ENCODE assay signal across 9 cellular contexts in genomic region chr13:27259831-27260230, GRCh38. TPM values are rescaled to one million over a fixed set of nuclear protein-coding genes. Genes with fewer than 3 reads are reported as not detected.
DNase-seq lines count a peak whose midpoint lies in the region; ATAC-seq lines count a peak whose summit lies in the region.
"Had no signal": no experiment of that assay in that cellular context is flagged by ENCODE, and none has a peak within 500 bp of the region (broad histone marks: within the 10 kb centered on the region; RNA-seq: fewer than 3 reads in every experiment).

No MANE protein-coding gene starts in this region.

- ATAC-seq in GM18511 (IDR thresholded peaks at IDR 0.05; ENCODE audit: unreplicated experiment) (peak; percentile 57), HG03558 (IDR thresholded peaks at IDR 0.05; ENCODE audit: extremely low read depth, unreplicated experiment) (peak; percentile 54), GM19023 (IDR thresholded peaks at IDR 0.05; ENCODE audit: unreplicated experiment) (no peak)
- ATAC-seq in activated T-helper 17 cell treated with anti-CD3 and anti-CD28 coated beads, Interleukin-2, amount 50 U/mL, for 72 hours (replicated peaks) = peak; percentile 46
- ATAC-seq in naive thymus-derived CD8-positive, alpha-beta T cell = no peak

- POLR2A ChIA-PET in naive thymus-derived CD8-positive, alpha-beta T cell (lab: Charles Lee) = no interaction called here

- H3K9me3 Mint-ChIP-seq in activated T-helper 17 cell treated with anti-CD3 and anti-CD28 coated beads, Interleukin-2, amount 50 U/mL, for 72 hours = no peaks in the 10 kb centered on the region
- no peaks in the 10 kb centered on the region for H3K9me3 Mint-ChIP-seq in naive thymus-derived CD8-positive, alpha-beta T cell

- peak overlapping the region; percentile 87 for H3K27ac Mint-ChIP-seq in activated T-helper 17 cell treated with anti-CD3 and anti-CD28 coated beads, Interleukin-2, amount 50 U/mL, for 72 hours
- H3K27ac Mint-ChIP-seq in naive thymus-derived CD8-positive, alpha-beta T cell = peak overlapping the region; percentile 49 to 88 (median 82)

- DNase-seq in naive thymus-derived CD8-positive, alpha-beta T cell = no peak
- DNase-seq in NCI-H2107 treated with DMSO at 0.1 percent for 48 hours (lab: John Stamatoyannopoulos, UW; ENCODE audit: unreplicated experiment) = no peak
- DNase-seq in HPDE6-E6E7 (ENCODE audit: extremely low spot score) = no peak
- no peak for DNase-seq in NCI-H2196 (lab: John Stamatoyannopoulos, UW; ENCODE audit: unreplicated experiment)
- DNase-seq: NCI-H146 had no signal

- peaks cover 28% of the 10 kb centered on the region for H3K4me1 Mint-ChIP-seq in activated T-helper 17 cell treated with anti-CD3 and anti-CD28 coated beads, Interleukin-2, amount 50 U/mL, for 72 hours
- peaks cover 30 to 82% (median 72%) of the 10 kb centered on the region in 4 donors for H3K4me1 Mint-ChIP-seq in naive thymus-derived CD8-positive, alpha-beta T cell

- peak overlapping the region; percentile 59 for H3K4me3 Mint-ChIP-seq in activated T-helper 17 cell treated with anti-CD3 and anti-CD28 coated beads, Interleukin-2, amount 50 U/mL, for 72 hours
- H3K4me3 Mint-ChIP-seq in naive thymus-derived CD8-positive, alpha-beta T cell = peak overlapping the region in 2 of 10 donors; percentile 9 to 34

- H3K36me3 Mint-ChIP-seq in activated T-helper 17 cell treated with anti-CD3 and anti-CD28 coated beads, Interleukin-2, amount 50 U/mL, for 72 hours (ENCODE audit: low read depth) = peaks cover 86% of the 10 kb centered on the region
- peaks cover 5 to 53% (median 21%) of the 10 kb centered on the region in 3 donors for H3K36me3 Mint-ChIP-seq in naive thymus-derived CD8-positive, alpha-beta T cell

- no peaks in the 10 kb centered on the region for H3K27me3 Mint-ChIP-seq in activated T-helper 17 cell treated with anti-CD3 and anti-CD28 coated beads, Interleukin-2, amount 50 U/mL, for 72 hours
- H3K27me3 Mint-ChIP-seq in naive thymus-derived CD8-positive, alpha-beta T cell = no peaks in the 10 kb centered on the region

RNA-seq across cellular contexts. Expression of gene RPL21, which starts 8.5 kb away (rescaled TPM):
- total RNA-seq in activated T-helper 17 cell treated with anti-CD3 and anti-CD28 coated beads, Interleukin-2, amount 50 U/mL, for 72 hours = 1,000 to 10,000 TPM; 1,350 to 1,709 TPM
- total RNA-seq in naive thymus-derived CD8-positive, alpha-beta T cell = 1,000 to 10,000 TPM; 2,102 to 2,162 TPM
- polyA plus RNA-seq in naive thymus-derived CD8-positive, alpha-beta T cell = 1,000 to 10,000 TPM; 7,933 to 9,149 (median 9,080) TPM

RNA-seq across cellular contexts. Expression of gene RASL11A, which starts 10.8 kb away (rescaled TPM):
- 1 to 10 TPM; 3.5 to 5.5 TPM for total RNA-seq in activated T-helper 17 cell treated with anti-CD3 and anti-CD28 coated beads, Interleukin-2, amount 50 U/mL, for 72 hours
- total RNA-seq in naive thymus-derived CD8-positive, alpha-beta T cell = 1 to 10 TPM; 2.9 TPM
- polyA plus RNA-seq in naive thymus-derived CD8-positive, alpha-beta T cell = 1 to 10 TPM in 2 of 3 donors, under 1 TPM in 1; 0.20 to 3.3 (median 1.7) TPM

Comparison
In these comparisons a context has a peak if more than half of its experiments do, and no peak if none do; other contexts are left out.
1. ATAC-seq: peak in GM18511 (single experiment), HG03558 (single experiment) and activated T-helper 17 cell treated with anti-CD3 and anti-CD28 coated beads, Interleukin-2, amount 50 U/mL, for 72 hours (single experiment); none in naive thymus-derived CD8-positive, alpha-beta T cell (0 of 2) and GM19023 (single experiment).